Comparison of ENCODE assay signal across 25 cellular contexts in genomic region chr5:163964650-163965049, GRCh38.
DNase-seq lines count a peak whose midpoint lies in the region; ATAC-seq and TF ChIP-seq lines count a peak whose summit lies in the region.
"Had no signal": no experiment of that assay in that cellular context is flagged by ENCODE, and none has a peak within 500 bp of the region (broad histone marks: within the 10 kb centered on the region; RNA-seq: fewer than 3 reads in every experiment).

No MANE protein-coding gene starts in this region.

- H3K18ac ChIP-seq in IMR-90 (ENCODE audit: low read depth, low read length) (no peak overlapping the region), neuronal stem cell (ENCODE audit: low read length) (no peak overlapping the region)

- WGBS in IMR-90 (ENCODE audit: extremely low coverage in 2 of 2, insufficient read length in 1 of 2), 2 experiments = 90% methylated on average over 3 of the region's 3 CpGs; no CpG with 5 or more reads in 1 of the 2 experiments
- WGBS in neuronal stem cell (ENCODE audit: extremely low coverage in 2 of 2, insufficient read length in 2 of 2, insufficient replicate concordance in 1 of 2), 2 donors = no CpG with 5 or more reads among the region's 3 CpGs

- peak; percentile 39 for DNase-seq in IMR-90
- peak; percentile 88 for DNase-seq in OCI-M1 (lab: John Stamatoyannopoulos, UW)
- DNase-seq in fibroblast of pulmonary artery (ENCODE audit: low read depth) = peak; percentile 35
- DNase-seq in neuronal stem cell (ENCODE audit: low spot score) = no peak
- DNase-seq in activated naive CD4-positive, alpha-beta T cell treated with Interleukin-2 at 50 U/mL for 16 hours = no peak
- DNase-seq in DMS114 treated with DMSO at 0.1 percent for 48 hours (lab: John Stamatoyannopoulos, UW; ENCODE audit: unreplicated experiment) = no peak
- no peak for DNase-seq in kidney tubule cell (ENCODE audit: low spot score)
- DNase-seq: activated CD4-positive, alpha-beta T cell treated with anti-CD3 and anti-CD28 coated beads for 48 hours; activated naive CD4-positive, alpha-beta T cell; activated T-cell treated with anti-CD3 and anti-CD28 coated beads, Interleukin-2, amount 50 U/mL, for 24 hours; amniotic stem cell; caudate nucleus; CD4-positive, CD25-positive, alpha-beta regulatory T cell; head of caudate nucleus; left cardiac atrium; mesendoderm; NCI-H1694; NCI-H526 treated with DMSO at 0.1 percent for 48 hours; pancreas; stimulated activated CD4-positive, alpha-beta T cell treated with anti-CD3 and anti-CD28 coated beads, Interleukin-12 subunit alpha, Interleukin-12 subunit beta, amount 100 ng/mL, for 4 hours; stimulated activated CD4-positive, alpha-beta T cell treated with anti-CD3 and anti-CD28 coated beads, Interleukin-4, amount 100 ng/mL, for 24 hours; stimulated activated naive CD4-positive, alpha-beta T cell treated with Interleukin-2 at 50 U/mL for 16 hours had no signal

- H3K4ac ChIP-seq in IMR-90 (ENCODE audit: low read depth, low read length) (no peak overlapping the region), neuronal stem cell (ENCODE audit: low read length) (no peak overlapping the region)

- no peaks in the 10 kb centered on the region for H3K36me3 ChIP-seq in IMR-90 (ENCODE audit: control insufficient read depth, insufficient read depth, low read length)
- no peaks in the 10 kb centered on the region for H3K36me3 ChIP-seq in neuronal stem cell (replicated peaks in 1 of 2; ENCODE audit: control insufficient read depth in 2 of 2, insufficient read depth in 2 of 2, low read length in 2 of 2)
- H3K36me3 ChIP-seq: MG63, pancreas, right atrium auricular region had no signal

- TF ChIP-seq CTCF in IMR-90 (conservative IDR thresholded peaks at IDR 0.05; ENCODE audit: low read depth, low read length) = no peak
- no peak for TF ChIP-seq CTCF in fibroblast of pulmonary artery (IDR thresholded peaks at IDR 0.05; ENCODE audit: low read length, missing control alignments)

- H3K9ac ChIP-seq in IMR-90 (ENCODE audit: low read depth, low read length) (no peak overlapping the region), neuronal stem cell (ENCODE audit: low read depth, low read length, poor library complexity) (no peak overlapping the region)

- H3K4me3 ChIP-seq in IMR-90 (ENCODE audit: insufficient read depth, low read depth, low read length) (no peak overlapping the region), fibroblast of pulmonary artery (replicated peaks; ENCODE audit: low read depth, low read length) (no peak overlapping the region), neuronal stem cell (ENCODE audit: low read length in 2 of 2) (no peak overlapping the region)
- H3K4me3 ChIP-seq: MG63, pancreas, right atrium auricular region had no signal

- POLR2A ChIA-PET in IMR-90 (lab: Charles Lee; ENCODE audit: unreplicated experiment) = no interaction called here

- H3K79me1 ChIP-seq in IMR-90 (ENCODE audit: low read depth in 1 of 2, low read length in 2 of 2) = no peaks in the 10 kb centered on the region
- H3K79me1 ChIP-seq in neuronal stem cell (ENCODE audit: low read depth, low read length) = no peaks in the 10 kb centered on the region

- no peaks in the 10 kb centered on the region for H4K20me1 ChIP-seq in IMR-90 (ENCODE audit: insufficient read depth, low read length)

- H2BK120ac ChIP-seq in IMR-90 (ENCODE audit: low read depth, low read length) (no peak overlapping the region), neuronal stem cell (ENCODE audit: low read depth, low read length) (no peak overlapping the region)

- H3K27me3 ChIP-seq in IMR-90 (ENCODE audit: control insufficient read depth, insufficient read depth, low read length) = no peaks in the 10 kb centered on the region
- H3K27me3 ChIP-seq in neuronal stem cell (ENCODE audit: control insufficient read depth in 3 of 3, insufficient read depth in 3 of 3, low read depth in 1 of 3, low read length in 3 of 3) = no peaks in the 10 kb centered on the region
- H3K27me3 ChIP-seq: MG63, pancreas, right atrium auricular region had no signal

- H3K9me3 ChIP-seq in IMR-90 (ENCODE audit: control insufficient read depth, insufficient read depth, low read length) (no peaks in the 10 kb centered on the region), neuronal stem cell (replicated peaks in 1 of 2; ENCODE audit: control insufficient read depth in 2 of 2, insufficient read depth in 1 of 2, low read depth in 1 of 2, low read length in 2 of 2) (no peaks in the 10 kb centered on the region)
- H3K9me3 ChIP-seq: MG63, pancreas, right atrium auricular region had no signal

- H3K27ac ChIP-seq in IMR-90 (ENCODE audit: insufficient read depth, low read length) = no peak overlapping the region
- H3K27ac ChIP-seq in neuronal stem cell (replicated peaks; ENCODE audit: low read length) = no peak overlapping the region
- H3K27ac ChIP-seq: pancreas, right atrium auricular region, VCaP had no signal

- H3K14ac ChIP-seq in IMR-90 (replicated peaks; ENCODE audit: low read depth, low read length) (no peak overlapping the region), neuronal stem cell (ENCODE audit: low read length) (no peak overlapping the region)

- H2BK15ac ChIP-seq in IMR-90 (ENCODE audit: low read depth, low read length) (no peak overlapping the region), neuronal stem cell (ENCODE audit: low read length) (no peak overlapping the region)

- H3K4me2 ChIP-seq in IMR-90 (ENCODE audit: low read depth, low read length) = no peak overlapping the region
- H3K4me2 ChIP-seq in neuronal stem cell (ENCODE audit: insufficient read depth, low read length, poor library complexity, severe bottlenecking) = no peak overlapping the region

- H4K5ac ChIP-seq in IMR-90 (ENCODE audit: low read depth, low read length) = no peak overlapping the region

- H2AFZ ChIP-seq in IMR-90 (replicated peaks; ENCODE audit: low read length, poor library complexity) = no peak overlapping the region
- H2AFZ ChIP-seq in neuronal stem cell (ENCODE audit: low read length) = peak overlapping the region; percentile 58

- dilution Hi-C loops in IMR-90 (cut with HindIII; ENCODE audit: low sequenced_read_pairs, unreplicated experiment) = no loop called here

- H4K8ac ChIP-seq in IMR-90 (ENCODE audit: low read depth in 2 of 2, low read length in 2 of 2) (no peak overlapping the region), neuronal stem cell (ENCODE audit: low read depth, low read length) (no peak overlapping the region)

- H2AK9ac ChIP-seq in IMR-90 (replicated peaks; ENCODE audit: low read depth, low read length, poor library complexity) = no peak overlapping the region

- no peak overlapping the region for H2BK20ac ChIP-seq in IMR-90 (ENCODE audit: low read depth, low read length)

- no peak for TF ChIP-seq POLR2A in IMR-90 (IDR thresholded peaks at IDR 0.05; ENCODE audit: low read depth, low read length)

- no peak overlapping the region for H4K91ac ChIP-seq in IMR-90 (ENCODE audit: insufficient read depth, low read depth, low read length)
- no peak overlapping the region for H4K91ac ChIP-seq in neuronal stem cell (ENCODE audit: low read depth, low read length, poor library complexity)

- H2BK5ac ChIP-seq in IMR-90 (ENCODE audit: low read depth, low read length, poor library complexity, severe bottlenecking) (no peak overlapping the region), neuronal stem cell (ENCODE audit: low read length) (no peak overlapping the region)

- BruUV-seq in IMR-90 (replicated peaks; lab: Mats Ljungman, UMichigan) = no TSS peak

- H3K9me1 ChIP-seq in IMR-90 (ENCODE audit: insufficient read depth, low read length) = no peaks in the 10 kb centered on the region

- no peak overlapping the region for H3K23ac ChIP-seq in IMR-90 (ENCODE audit: low read depth, low read length)
- H3K23ac ChIP-seq in neuronal stem cell (ENCODE audit: low read depth, low read length, poor library complexity) = no peak overlapping the region

- ATAC-seq in IMR-90 (ENCODE audit: low read depth) = no peak
- ATAC-seq: left cardiac atrium, pancreas had no signal

- H2AK5ac ChIP-seq in IMR-90 (ENCODE audit: low read depth, low read length) (no peak overlapping the region), neuronal stem cell (ENCODE audit: low read depth, low read length) (no peak overlapping the region)

- TF ChIP-seq RAD21 in IMR-90 (IDR thresholded peaks at IDR 0.05; ENCODE audit: low read length) = no peak

- in situ Hi-C loops in IMR-90 (cut with MboI; ENCODE audit: low sequenced_read_pairs) = no loop called here

- CTCF ChIA-PET in IMR-90 (lab: Yijun Ruan, JAX) = interaction anchor here (0.6 kb wide), 1 partner anchor 377 kb away, joined by 3 read pairs; no protein-coding TSS in a partner anchor

- H2BK12ac ChIP-seq in neuronal stem cell (ENCODE audit: low read length) = no peak overlapping the region

- H3K4me1 ChIP-seq in IMR-90 (ENCODE audit: control insufficient read depth, insufficient read depth, low read length) (0 out of 2 replicates have a peak, but pooled peaks cover 2% of the 10 kb centered on the region), neuronal stem cell (ENCODE audit: control insufficient read depth in 2 of 2, insufficient read depth in 1 of 2, low read depth in 1 of 2, low read length in 2 of 2) (peaks cover 2 to 11% of the 10 kb centered on the region in 2 donors)
- H3K4me1 ChIP-seq: pancreas, right atrium auricular region had no signal

- intact Hi-C loops in IMR-90 (cut with micrococcal nuclease) = no loop called here

- H3K56ac ChIP-seq in IMR-90 (ENCODE audit: extremely low read depth, insufficient read depth, low read length) = no peak overlapping the region

TF ChIP-seq in IMR-90, 13 proteins besides CTCF, POLR2A, EP300 and RAD21 (continues in another document):
- TF ChIP-seq CHD1 (IDR thresholded peaks at IDR 0.05; ENCODE audit: low read depth, low read length) = no peak
- no peak for TF ChIP-seq RCOR1 (IDR thresholded peaks at IDR 0.05; ENCODE audit: insufficient replicate concordance, low read length)
- no peak for TF ChIP-seq NFE2L2 (IDR thresholded peaks at IDR 0.05; ENCODE audit: low read depth, low read length)
- TF ChIP-seq MAZ (IDR thresholded peaks at IDR 0.05; ENCODE audit: borderline replicate concordance, low read depth, low read length) = no peak
- TF ChIP-seq BHLHE40 (IDR thresholded peaks at IDR 0.05; ENCODE audit: low read depth, low read length) = no peak
- no peak for TF ChIP-seq ELK1 (IDR thresholded peaks at IDR 0.05; ENCODE audit: borderline replicate concordance, low read depth, low read length)
- TF ChIP-seq CEBPB (IDR thresholded peaks at IDR 0.05; ENCODE audit: low read depth, low read length) = no peak
- no peak for TF ChIP-seq MAFK (IDR thresholded peaks at IDR 0.05; ENCODE audit: low read depth, low read length)
- TF ChIP-seq FOS (IDR thresholded peaks at IDR 0.05; ENCODE audit: low read depth, low read length) = no peak

Comparison
In these comparisons a context has a peak if more than half of its experiments do, and no peak if none do; other contexts are left out.
1. DNase-seq: peak in IMR-90 (single experiment), OCI-M1 (single experiment) and fibroblast of pulmonary artery (single experiment); none in neuronal stem cell (single experiment), activated naive CD4-positive, alpha-beta T cell treated with Interleukin-2 at 50 U/mL for 16 hours (single experiment), DMS114 treated with DMSO at 0.1 percent for 48 hours (single experiment) and kidney tubule cell (single experiment).